In the genomic region with DNA sequence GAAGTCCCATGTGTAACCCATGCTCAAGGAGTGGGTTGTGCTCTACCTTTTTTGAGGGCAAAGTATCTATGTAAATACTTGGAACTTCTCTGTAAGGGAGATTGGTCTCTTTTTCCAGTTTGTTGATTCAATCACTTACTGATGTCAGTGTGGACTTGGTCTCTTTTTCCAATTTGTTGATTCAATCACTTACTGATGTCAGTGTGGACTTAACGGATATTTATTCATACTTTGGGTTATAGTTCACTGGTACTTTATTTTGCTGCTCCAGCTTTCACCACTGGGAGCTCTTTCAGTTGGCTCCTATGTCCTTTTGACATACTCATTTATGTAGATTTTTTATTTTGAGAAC, we compare ENCODE assay signal across 14 cellular contexts. TPM values are rescaled to one million over a fixed set of nuclear protein-coding genes. Genes with fewer than 3 reads are reported as not detected.
DNase-seq lines count a peak whose midpoint lies in the region; ATAC-seq and TF ChIP-seq lines count a peak whose summit lies in the region.
"Had no signal": no experiment of that assay in that cellular context is flagged by ENCODE, and none has a peak within 500 bp of the region (broad histone marks: within the 10 kb centered on the region; RNA-seq: fewer than 3 reads in every experiment).

No MANE protein-coding gene starts in this region.

- CTCF ChIA-PET in activated CD4-positive, alpha-beta T cell treated with anti-CD3 and anti-CD28 coated beads for 36 hours (lab: Charles Lee): no interaction called here

- ATAC-seq in activated CD4-positive, alpha-beta T cell treated with anti-CD3 and anti-CD28 coated beads for 36 hours: no peak
- ATAC-seq in HG02763 (IDR thresholded peaks at IDR 0.05; ENCODE audit: unreplicated experiment): no peak

- H3K9me3 ChIP-seq in SJCRH30 (replicated peaks) (no peaks in the 10 kb centered on the region), fibroblast of lung (ENCODE audit: control insufficient read depth, insufficient read depth, low read depth, low read length) (no peaks in the 10 kb centered on the region)
- H3K9me3 ChIP-seq: vagina had no signal

- H3K36me3 ChIP-seq in SJCRH30: peaks cover 35% of the 10 kb centered on the region
- H3K36me3 ChIP-seq in fibroblast of lung (ENCODE audit: control insufficient read depth, insufficient read depth, low read length): peaks cover 12% of the 10 kb centered on the region

- no peak for DNase-seq in activated CD4-positive, alpha-beta T cell treated with anti-CD3 and anti-CD28 coated beads for 36 hours
- DNase-seq in activated CD4-positive, alpha-beta T cell treated with anti-CD3 and anti-CD28 coated beads for 4 hours: no peak
- DNase-seq in SJCRH30 (no peak), fibroblast of lung (ENCODE audit: low read depth in 2 of 2) (no peak), progenitor cell of endocrine pancreas (ENCODE audit: low spot score, unreplicated experiment) (no peak), T1000 (lab: John Stamatoyannopoulos, UW) (no peak)
- DNase-seq in stimulated activated CD4-positive, alpha-beta T cell treated with anti-CD3 and anti-CD28 coated beads, Interleukin-4, amount 100 ng/mL, for 24 hours: no peak
- DNase-seq: COR-L47; head of caudate nucleus; naive B cell; NCI-H2029 treated with DMSO at 0.1 percent for 48 hours; stimulated activated CD4-positive, alpha-beta T cell treated with anti-CD3 and anti-CD28 coated beads, Interleukin-4, amount 100 ng/mL, for 1 hour had no signal

- H3K4me2 ChIP-seq in fibroblast of lung (ENCODE audit: extremely low read depth, insufficient read depth, low read length): peak overlapping the region; percentile 52

- no peak overlapping the region for H2AFZ ChIP-seq in fibroblast of lung (ENCODE audit: low read length)

- peaks cover 6% of the 10 kb centered on the region for H3K79me2 ChIP-seq in fibroblast of lung (ENCODE audit: control insufficient read depth, insufficient read depth, low read length)

- no peaks in the 10 kb centered on the region for H4K20me1 ChIP-seq in fibroblast of lung (ENCODE audit: control insufficient read depth, extremely low read depth, insufficient read depth, low read length)

- H3K4me1 ChIP-seq in SJCRH30 (peaks cover 12% of the 10 kb centered on the region), fibroblast of lung (ENCODE audit: control insufficient read depth, extremely low read depth, insufficient read depth, low read length) (peaks cover 11% of the 10 kb centered on the region)
- H3K4me1 ChIP-seq: vagina had no signal

- TF ChIP-seq CTCF in fibroblast of lung (conservative IDR thresholded peaks at IDR 0.05 in 1 of 2, IDR thresholded peaks at IDR 0.05 in 1 of 2; ENCODE audit: low read depth in 1 of 2, low read length in 2 of 2): no peak
- no peak for TF ChIP-seq CTCF in progenitor cell of endocrine pancreas (IDR thresholded peaks at IDR 0.05; ENCODE audit: unreplicated experiment)

- H3K36me3 Mint-ChIP-seq in activated CD4-positive, alpha-beta T cell treated with anti-CD3 and anti-CD28 coated beads for 36 hours (ENCODE audit: low read depth): peaks cover 45% of the 10 kb centered on the region
- peaks cover 37% of the 10 kb centered on the region for H3K36me3 Mint-ChIP-seq in progenitor cell of endocrine pancreas (ENCODE audit: insufficient read depth)

- no peaks in the 10 kb centered on the region for H3K9me3 Mint-ChIP-seq in activated CD4-positive, alpha-beta T cell treated with anti-CD3 and anti-CD28 coated beads for 36 hours (ENCODE audit: low read depth)
- peaks cover 7% of the 10 kb centered on the region for H3K9me3 Mint-ChIP-seq in progenitor cell of endocrine pancreas (ENCODE audit: low read depth)
- H3K9me3 Mint-ChIP-seq: naive B cell had no signal

- no peak overlapping the region for H3K9ac ChIP-seq in fibroblast of lung (ENCODE audit: insufficient read depth, low read length)

- H3K27me3 Mint-ChIP-seq in activated CD4-positive, alpha-beta T cell treated with anti-CD3 and anti-CD28 coated beads for 36 hours: no peaks in the 10 kb centered on the region
- no peaks in the 10 kb centered on the region for H3K27me3 Mint-ChIP-seq in progenitor cell of endocrine pancreas
- H3K27me3 Mint-ChIP-seq: naive B cell had no signal

- H3K27ac ChIP-seq in SJCRH30 (peak overlapping the region; percentile 78), fibroblast of lung (ENCODE audit: insufficient read depth, low read length) (peak overlapping the region; percentile 65)
- H3K27ac ChIP-seq: vagina had no signal

- H3K4me3 Mint-ChIP-seq in activated CD4-positive, alpha-beta T cell treated with anti-CD3 and anti-CD28 coated beads for 36 hours: no peak overlapping the region
- H3K4me3 Mint-ChIP-seq in progenitor cell of endocrine pancreas (ENCODE audit: low read depth): no peak overlapping the region
- H3K4me3 Mint-ChIP-seq: naive B cell had no signal

- H3K4me3 ChIP-seq in SJCRH30 (no peak overlapping the region), fibroblast of lung (replicated peaks in 1 of 4; ENCODE audit: control extremely low read depth in 1 of 4, insufficient read depth in 1 of 4, low read depth in 3 of 4, low read length in 4 of 4) (no peak overlapping the region)
- H3K4me3 ChIP-seq: vagina had no signal

- H3K27me3 ChIP-seq in SJCRH30 (no peaks in the 10 kb centered on the region), fibroblast of lung (ENCODE audit: control insufficient read depth, insufficient read depth, low read length) (no peaks in the 10 kb centered on the region)
- H3K27me3 ChIP-seq: vagina had no signal

- POLR2A ChIA-PET in activated CD4-positive, alpha-beta T cell treated with anti-CD3 and anti-CD28 coated beads for 36 hours (lab: Charles Lee): no interaction called here

- intact Hi-C loops in activated CD4-positive, alpha-beta T cell treated with anti-CD3 and anti-CD28 coated beads for 36 hours (cut with DNase I, micrococcal nuclease): no loop called here

- H3K4me1 Mint-ChIP-seq in activated CD4-positive, alpha-beta T cell treated with anti-CD3 and anti-CD28 coated beads for 36 hours: peaks cover 11% of the 10 kb centered on the region
- H3K4me1 Mint-ChIP-seq in progenitor cell of endocrine pancreas (ENCODE audit: low read depth): no peaks in the 10 kb centered on the region

- H3K27ac Mint-ChIP-seq in activated CD4-positive, alpha-beta T cell treated with anti-CD3 and anti-CD28 coated beads for 36 hours: peak overlapping the region; percentile 82
- peak overlapping the region; percentile 51 for H3K27ac Mint-ChIP-seq in progenitor cell of endocrine pancreas

RNA-seq across cellular contexts. Expression of a gene that starts 36.4 kb away (rescaled TPM):
- total RNA-seq in activated CD4-positive, alpha-beta T cell treated with anti-CD3 and anti-CD28 coated beads for 36 hours: 10 to 100 TPM; 18.0 to 19.6 TPM
- total RNA-seq in SJCRH30 (2014; rRNA removed; shearing (Covaris generic)): 24.1 and 25.4 TPM in 2 replicates
- 32.4 and 37.5 TPM in 2 replicates for total RNA-seq in fibroblast of lung
- polyA plus RNA-seq in fibroblast of lung: 19.3 and 24.0 TPM in 2 replicates
- polyA plus RNA-seq in fibroblast of lung (2012): 14.4 and 15.2 TPM in 2 replicates
- 3.2 and 13.7 TPM in 2 replicates for polyA minus RNA-seq in fibroblast of lung (ENCODE audit: low replicate concordance)
- total RNA-seq in progenitor cell of endocrine pancreas: 29.6 and 31.6 TPM in 2 replicates
